ENCODE assay signal across 8 cellular contexts in the genomic region with DNA sequence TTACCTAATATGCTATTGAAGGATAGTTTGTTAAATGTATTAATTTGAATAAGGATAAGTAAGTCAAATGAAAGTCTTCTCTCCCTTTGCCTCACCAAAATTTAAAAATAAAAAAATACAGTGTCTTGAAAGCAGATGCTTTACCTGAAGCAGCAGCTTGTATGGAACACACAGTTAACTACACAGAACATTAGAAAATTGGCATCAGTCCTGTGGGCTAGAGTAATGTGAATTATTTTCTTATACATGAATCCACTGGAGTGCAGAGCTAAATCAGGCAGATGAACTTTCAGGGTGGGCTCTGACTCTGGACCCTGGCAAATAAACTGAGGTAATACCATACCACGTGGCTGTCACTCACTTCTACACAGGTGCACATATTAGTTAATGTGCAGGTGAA.
"Had no signal": no experiment of that assay in that cellular context is flagged by ENCODE, and none has a peak within 500 bp of the region (broad histone marks: within the 10 kb centered on the region; RNA-seq: fewer than 3 reads in every experiment).

No MANE protein-coding gene starts in this region.

- H2AFZ ChIP-seq: GM23338 had no signal

- FAIRE-seq: H1, H54, HepG2 had no signal

- ATAC-seq: GM23338, HepG2 had no signal

- H3K4me2 ChIP-seq: GM23338 had no signal

- H3K27ac ChIP-seq: HL-60 had no signal

- DNase-seq: H9, HCEC 1CT, KBM-7 had no signal

- H3K4me3 ChIP-seq: GM23338 had no signal
